8 cellular contexts compared by ENCODE assay signal in genomic region chr2:233413529-233414272, GRCh38. TPM values are rescaled to one million over a fixed set of nuclear protein-coding genes. Genes with fewer than 3 reads are reported as not detected.
A peak's percentile ranks its signal among the peaks of the same experiment; 100 is the strongest.
DNase-seq lines count a peak whose midpoint lies in the region; ATAC-seq, FAIRE-seq and TF ChIP-seq lines count a peak whose summit lies in the region.

No MANE protein-coding gene starts in this region.

- POLR2A ChIA-PET in Panc1 (lab: Charles Lee): interaction anchor here (0.6 kb wide), 1 partner anchor 44 kb away, joined by 3 read pairs; no protein-coding TSS in a partner anchor
- POLR2A ChIA-PET in HepG2 (lab: Yijun Ruan, JAX): no interaction called here

- TF ChIP-seq EP300 in HepG2 (IDR thresholded peaks at IDR 0.05; ENCODE audit: low read depth in 2 of 2, low read length in 2 of 2) (no peak), HepG2 (CRISPR knock-in tag; IDR thresholded peaks at IDR 0.05; ENCODE audit: borderline replicate concordance) (no peak)

- in situ Hi-C loops in Panc1 (cut with HindIII; ENCODE audit: low pct_unique_long_range_greater_than_20kb, low sequenced_read_pairs): no loop called here
- in situ Hi-C loops in HepG2 (cut with HindIII; ENCODE audit: extremely low pct_ligation_motif_present, low pct_unique_long_range_greater_than_20kb): no loop called here

- FAIRE-seq in H54 (lab: Jason Lieb, UNC) (peak; percentile 87), HepG2 (lab: Jason Lieb, UNC) (no peak), GM12892 (lab: Jason Lieb, UNC) (no peak)

- H3K36me3 ChIP-seq in Panc1 (ENCODE audit: control insufficient read depth, insufficient read depth, low read length) (no peaks in the 10 kb centered on the region), HepG2 (replicated peaks in 1 of 2; ENCODE audit: control insufficient read depth in 1 of 2, insufficient read depth in 2 of 2, low read length in 2 of 2) (peaks cover 1 to 9% of the 10 kb centered on the region in 2 experiments; a peak in 2 of 5 replicates), esophagus squamous epithelium (no peaks in the 10 kb centered on the region)

- H3K4me2 ChIP-seq in HepG2 (ENCODE audit: low read depth, low read length): no peak overlapping the region

- H3K27ac ChIP-seq in Panc1 (ENCODE audit: low read length): peak overlapping the region; percentile 80
- no peak overlapping the region for H3K27ac ChIP-seq in HepG2 (ENCODE audit: extremely low read length, insufficient read depth, low read length)
- H3K27ac ChIP-seq in esophagus squamous epithelium: peak overlapping the region in 2 of 4 donors; percentile 14 to 23

- H3K79me2 ChIP-seq in HepG2 (ENCODE audit: insufficient read depth, low read length): peaks cover 13% of the 10 kb centered on the region

- peaks cover 24% of the 10 kb centered on the region; the same call in 1 of the 2 replicates for H3K9me3 ChIP-seq in Panc1 (ENCODE audit: control insufficient read depth, insufficient read depth, low read depth, low read length)
- peaks cover 21% of the 10 kb centered on the region for H3K9me3 ChIP-seq in HepG2 (ENCODE audit: low read length)
- H3K9me3 ChIP-seq in esophagus squamous epithelium: peaks cover 0 to 10% (median 8%) of the 10 kb centered on the region in 3 donors

- intact Hi-C loops in Panc1 (cut with micrococcal nuclease; ENCODE audit: unreplicated experiment) (no loop called here), HepG2 (cut with micrococcal nuclease; ENCODE audit: unreplicated experiment) (no loop called here), esophagus squamous epithelium (cut with DNase I) (no loop called here)

- no peak overlapping the region for H2AFZ ChIP-seq in HepG2 (ENCODE audit: low read length)

- BruUV-seq in Panc1 (replicated peaks; lab: Mats Ljungman, UMichigan): no TSS peak
- BruUV-seq in HepG2 (replicated peaks; lab: Mats Ljungman, UMichigan): no TSS peak

- no peaks in the 10 kb centered on the region for H4K20me1 ChIP-seq in HepG2 (ENCODE audit: insufficient read depth, low read length)

- H3K27me3 ChIP-seq in Panc1 (ENCODE audit: control insufficient read depth, insufficient read depth, low read length) (no peaks in the 10 kb centered on the region), HepG2 (ENCODE audit: control insufficient read depth in 1 of 2, insufficient read depth in 2 of 2, low read length in 2 of 2) (no peaks in the 10 kb centered on the region), esophagus squamous epithelium (no peaks in the 10 kb centered on the region)

- CTCF ChIA-PET in Panc1 (lab: Charles Lee) (no interaction called here), HepG2 (lab: Yijun Ruan, JAX; ENCODE audit: low intra/inter-chr PET ratio, low total read pairs) (no interaction called here)

- peaks cover 59% of the 10 kb centered on the region for H3K4me1 ChIP-seq in Panc1 (ENCODE audit: control insufficient read depth, insufficient read depth, low read length)
- H3K4me1 ChIP-seq in HepG2 (ENCODE audit: insufficient read depth, low read length): peaks cover 17% of the 10 kb centered on the region; the same call in 1 of the 2 replicates
- H3K4me1 ChIP-seq in esophagus squamous epithelium: peaks cover 0 to 46% (median 16%) of the 10 kb centered on the region in 3 donors

- DNase-seq in H54 (ENCODE audit: insufficient read length, low spot score): peak; percentile 80
- DNase-seq in Panc1 (ENCODE audit: low read depth, low spot score): no peak
- peak; percentile 53 for DNase-seq in brain pericyte (ENCODE audit: low read depth, low spot score)
- peak; percentile 29 for DNase-seq in HepG2 (ENCODE audit: low spot score)
- DNase-seq in stimulated activated CD8-positive, alpha-beta memory T cell treated with anti-CD3 and anti-CD28 coated beads, Interleukin-4, amount 100 ng/mL, for 48 hours: peak; percentile 77
- no peak for DNase-seq in retina
- DNase-seq in GM12892 (ENCODE audit: insufficient read length): no peak
- no peak for DNase-seq in esophagus squamous epithelium (lab: John Stamatoyannopoulos, UW)

- ATAC-seq in Panc1: peak; percentile 79
- ATAC-seq in HepG2: no peak; the same call in 2 of the 3 replicates

- 0 out of 4 replicates have a peak overlapping the region, but pooled peaks of 1 of the 2 experiments have one; percentile 9 for H3K4me3 ChIP-seq in Panc1 (ENCODE audit: low read depth in 2 of 2, low read length in 2 of 2)
- no peak overlapping the region for H3K4me3 ChIP-seq in HepG2 (replicated peaks in 1 of 3; ENCODE audit: insufficient read depth in 1 of 3, low read depth in 2 of 3, low read length in 3 of 3)
- H3K4me3 ChIP-seq in esophagus squamous epithelium: no peak overlapping the region

- TF ChIP-seq POLR2A in H54 (IDR thresholded peaks at IDR 0.05; ENCODE audit: low read depth, low read length) (no peak), HepG2 (IDR thresholded peaks at IDR 0.05; ENCODE audit: insufficient read depth in 1 of 2, low read depth in 2 of 2, low read length in 2 of 2) (no peak), GM12892 (IDR thresholded peaks at IDR 0.05; ENCODE audit: low read depth, low read length) (no peak), esophagus squamous epithelium (IDR thresholded peaks at IDR 0.05) (no peak)

- TF ChIP-seq CTCF in Panc1 (IDR thresholded peaks at IDR 0.05): no peak
- TF ChIP-seq CTCF in HepG2 (CRISPR knock-in tag; IDR thresholded peaks at IDR 0.05): no peak
- no peak for TF ChIP-seq CTCF in esophagus squamous epithelium (IDR thresholded peaks at IDR 0.05)

- WGBS in HepG2 (ENCODE audit: low lambda C conversion rate): 94% methylated on average over 9 of the region's 9 CpGs
- WGBS in esophagus squamous epithelium, 2 donors: 53 to 55% methylated on average over 6 to 8 of the region's 9 CpGs

- no peak overlapping the region for H3K9ac ChIP-seq in HepG2 (ENCODE audit: insufficient read depth, low read depth, low read length)

- no peak for TF ChIP-seq RAD21 in HepG2 (CRISPR knock-in tag; IDR thresholded peaks at IDR 0.05)

TF ChIP-seq in HepG2, 621 proteins besides CTCF, POLR2A, EP300 and RAD21:
- TF ChIP-seq HNRNPL (IDR thresholded peaks at IDR 0.05; ENCODE audit: low read depth, low read length): 0 out of 2 replicates have a peak, but pooled peaks have one; percentile 31
- TF ChIP-seq MAFF (IDR thresholded peaks at IDR 0.05; ENCODE audit: low read depth, low read length): no peak

RNA-seq across cellular contexts. Expression of gene DGKD, which starts 59.4 kb away (rescaled TPM):
- total RNA-seq in Panc1 (2021; ENCODE audit: unreplicated experiment) (89.0 TPM), HepG2 (2016; rRNA removed; fragmentation: Illumina TruSeq; extraction: Trizol) (20.6 and 24.5 TPM in 2 replicates), esophagus squamous epithelium (10 to 100 TPM in 1 of 4 donors, 1 to 10 TPM in 3; 2.3 to 10.9 (median 4.2) TPM)
- 80.5 TPM for polyA plus RNA-seq in Panc1 (2012; ENCODE audit: insufficient read length)
- 14.8 and 17.4 TPM in 2 replicates for total RNA-seq in HepG2 (2016; cell fraction: cytosol; rRNA removed; fragmentation: Illumina TruSeq; extraction: Trizol; ENCODE audit: low read depth)
- 16.3 and 24.8 TPM in 2 replicates for total RNA-seq in HepG2 (2016; cell fraction: insoluble cytoplasmic fraction; rRNA removed; fragmentation: Illumina TruSeq; extraction: Trizol)
- total RNA-seq in HepG2 (2016; cell fraction: membrane; rRNA removed; fragmentation: Illumina TruSeq; extraction: Trizol): 17.6 and 18.2 TPM in 2 replicates
- total RNA-seq in HepG2 (2016; cell fraction: nucleus; rRNA removed; fragmentation: Illumina TruSeq; extraction: Trizol): 42.7 and 44.6 TPM in 2 replicates
- polyA plus RNA-seq in HepG2 (2011; rRNA removed): 33.2 and 40.3 TPM in 2 replicates
- 13.1 and 13.6 TPM in 2 replicates for polyA plus RNA-seq in HepG2 (2011; cell fraction: cytosol; rRNA removed)
- polyA plus RNA-seq in HepG2 (2011; cell fraction: nucleus; rRNA removed): 303 and 327 TPM in 2 replicates
- 46.9 and 49.5 TPM in 2 replicates for polyA plus RNA-seq in HepG2 (2012)
- polyA plus RNA-seq in HepG2 (2016; cell fraction: cytosol; fragmentation: Illumina TruSeq; extraction: Trizol; ENCODE audit: low read depth): 5.9 and 7.2 TPM in 2 replicates
- 8.2 and 10.8 TPM in 2 replicates for polyA plus RNA-seq in HepG2 (2016; cell fraction: insoluble cytoplasmic fraction; fragmentation: Illumina TruSeq; extraction: Trizol; ENCODE audit: low read depth)
- 5.2 and 5.9 TPM in 2 replicates for polyA plus RNA-seq in HepG2 (2016; cell fraction: membrane; fragmentation: Illumina TruSeq; extraction: Trizol; ENCODE audit: low read depth)
- polyA plus RNA-seq in HepG2 (2016; cell fraction: nucleus; fragmentation: Illumina TruSeq; extraction: Trizol; ENCODE audit: insufficient read depth, low read depth): 119 and 132 TPM in 2 replicates
- polyA minus RNA-seq in HepG2 (2011; rRNA and poly(A)+ RNA removed; ENCODE audit: low replicate concordance): 44.8 and 91.4 TPM in 2 replicates
- polyA minus RNA-seq in HepG2 (2011; cell fraction: cytosol; rRNA and poly(A)+ RNA removed): 13.3 and 16.4 TPM in 2 replicates
- 54.7 and 79.4 TPM in 2 replicates for polyA minus RNA-seq in HepG2 (2011; cell fraction: nucleus; rRNA and poly(A)+ RNA removed)
- 63.1 TPM for polyA plus RNA-seq in GM12892 (2012; ENCODE audit: missing spikeins)

Comparison
In these comparisons a context has a peak if more than half of its experiments do, and no peak if none do; other contexts are left out.
1. DNase-seq: peak in H54 (single experiment), brain pericyte (single experiment), HepG2 (single experiment) and stimulated activated CD8-positive, alpha-beta memory T cell treated with anti-CD3 and anti-CD28 coated beads, Interleukin-4, amount 100 ng/mL, for 48 hours (single experiment); none in Panc1 (single experiment), retina (single experiment), GM12892 (single experiment) and esophagus squamous epithelium (single experiment).